In the genomic region with DNA sequence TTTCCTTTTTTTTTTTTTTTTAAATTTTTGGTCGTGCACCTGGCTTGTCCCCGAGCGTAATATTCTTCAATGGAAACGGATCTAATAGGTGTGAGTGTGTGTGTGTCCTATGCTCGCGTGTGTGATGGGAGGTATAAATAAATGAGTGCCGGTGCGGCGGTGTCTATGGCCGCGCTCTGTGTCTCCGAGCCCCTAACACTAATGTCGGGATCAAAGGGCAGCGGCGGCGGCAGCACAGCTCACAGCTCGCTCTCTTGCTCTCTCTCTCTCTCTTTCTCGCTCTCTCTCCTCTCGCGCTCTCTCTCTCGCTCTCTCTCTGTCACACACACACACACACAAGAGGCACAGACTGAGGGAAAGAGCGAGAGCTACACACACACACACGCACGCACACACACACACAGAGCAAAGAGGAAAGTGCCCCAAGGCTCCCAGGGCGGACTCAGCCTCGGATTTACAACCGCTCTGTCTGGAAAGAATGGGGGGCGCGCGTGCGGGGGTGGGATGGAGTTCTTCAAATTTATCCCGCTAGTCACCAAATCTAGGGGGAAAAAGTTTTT, we compare ENCODE assay signal across 9 cellular contexts. TPM values are rescaled to one million over a fixed set of nuclear protein-coding genes. Genes with fewer than 3 reads are reported as not detected.
A peak's percentile ranks its signal among the peaks of the same experiment; 100 is the strongest.
DNase-seq lines count a peak whose midpoint lies in the region; FAIRE-seq and TF ChIP-seq lines count a peak whose summit lies in the region.
"Had no signal": no experiment of that assay in that cellular context is flagged by ENCODE, and none has a peak within 500 bp of the region (broad histone marks: within the 10 kb centered on the region; RNA-seq: fewer than 3 reads in every experiment).

ZNF827 (minus strand) TSS at position 206 of the 560 bp plus-strand sequence. CDS start 416 bp downstream, outside the sequence.

- H3K9ac ChIP-seq in BLaER1 = peak within 1 kb of the TSS; percentile 90

- TF ChIP-seq POLR2A in Raji (IDR thresholded peaks at IDR 0.05; ENCODE audit: insufficient read depth, low read depth, low read length) (peak; percentile 63), testis (IDR thresholded peaks at IDR 0.05) (no peak)

- H3K4me1 Mint-ChIP-seq in activated naive CD4-positive, alpha-beta T cell treated with anti-CD3 and anti-CD28 coated beads for 36 hours (ENCODE audit: low read depth) = peaks cover 40% of the 10 kb centered on the region

- H3K36me3 Mint-ChIP-seq in activated naive CD4-positive, alpha-beta T cell treated with anti-CD3 and anti-CD28 coated beads for 36 hours (ENCODE audit: low read depth) = peaks cover 5% of the 10 kb centered on the region

- H3K9me3 ChIP-seq in BLaER1 (no peaks in the 10 kb centered on the region), testis (no peaks in the 10 kb centered on the region)

- peak within 1 kb of the TSS; percentile 100 for H3K27ac Mint-ChIP-seq in activated naive CD4-positive, alpha-beta T cell treated with anti-CD3 and anti-CD28 coated beads for 36 hours

- H3K4me3 Mint-ChIP-seq in activated naive CD4-positive, alpha-beta T cell treated with anti-CD3 and anti-CD28 coated beads for 36 hours = peak within 1 kb of the TSS; percentile 100

- no peaks in the 10 kb centered on the region for H3K36me3 ChIP-seq in BLaER1
- no peaks in the 10 kb centered on the region for H3K36me3 ChIP-seq in testis (ENCODE audit: low read depth, missing control alignments)

- CTCF ChIA-PET in activated naive CD4-positive, alpha-beta T cell treated with anti-CD3 and anti-CD28 coated beads for 36 hours (lab: Charles Lee) = interaction anchor here (1.3 to 1.4 kb wide), 2 partner anchors 51 to 96 kb away, joined by 3 read pairs; no protein-coding TSS in a partner anchor

- TF ChIP-seq CTCF in HL-60 (IDR thresholded peaks at IDR 0.05; ENCODE audit: insufficient read depth, low read length) (no peak), testis (IDR thresholded peaks at IDR 0.05) (no peak)

- no peaks in the 10 kb centered on the region for H3K27me3 Mint-ChIP-seq in activated naive CD4-positive, alpha-beta T cell treated with anti-CD3 and anti-CD28 coated beads for 36 hours (ENCODE audit: low read depth)

- H3K27me3 ChIP-seq in BLaER1 (no peaks in the 10 kb centered on the region), HL-60 (ENCODE audit: insufficient read depth, poor library complexity, severe bottlenecking) (peaks cover 51% of the 10 kb centered on the region), testis (no peaks in the 10 kb centered on the region)

- intact Hi-C loops in activated naive CD4-positive, alpha-beta T cell treated with anti-CD3 and anti-CD28 coated beads for 36 hours (cut with micrococcal nuclease) = loop anchor here (1.0 to 10.0 kb wide), 13 partner anchors 18 to 1764 kb away; partner anchors contain the start of genes MMAA and OTUD4
- intact Hi-C loops in testis (cut with DNase I; ENCODE audit: low total_unique reads) = no loop called here

- peak within 1 kb of the TSS; percentile 90 for H3K27ac ChIP-seq in BLaER1
- H3K27ac ChIP-seq in HL-60 (replicated peaks) = no peak within 1 kb of the TSS
- peak within 1 kb of the TSS; percentile 90 to 95 for H3K27ac ChIP-seq in testis

- H3K9me3 Mint-ChIP-seq in activated naive CD4-positive, alpha-beta T cell treated with anti-CD3 and anti-CD28 coated beads for 36 hours = no peaks in the 10 kb centered on the region

- H4K20me1 ChIP-seq in BLaER1 = no peaks in the 10 kb centered on the region

- peak; percentile 93 for FAIRE-seq in GM19239 (lab: Jason Lieb, UNC)
- FAIRE-seq: TTC549 had no signal

- H3K4me3 ChIP-seq in BLaER1 (peak within 1 kb of the TSS; percentile 83), HL-60 (replicated peaks; ENCODE audit: insufficient read depth, low read length) (peak within 1 kb of the TSS; percentile 51), testis (peak within 1 kb of the TSS; percentile 73 to 75)

- peaks cover 27% of the 10 kb centered on the region for H3K4me1 ChIP-seq in BLaER1
- H3K4me1 ChIP-seq in testis = peaks cover 6% of the 10 kb centered on the region

- H3K4me2 ChIP-seq in BLaER1 = peak within 1 kb of the TSS; percentile 74

- DNase-seq in GM19239 (ENCODE audit: insufficient read length, low spot score) (peak; percentile 26), HL-60 (ENCODE audit: low read depth in 1 of 2, low spot score in 1 of 2) (peak in 1 of 2 experiments; percentile 45), globus pallidus (ENCODE audit: low spot score) (peak; percentile 76), nucleus accumbens (lab: John Stamatoyannopoulos, UW) (peak in 54 of 56 donors; percentile 3 to 78 (median 49)), testis (peak; percentile 77)
- DNase-seq in activated naive CD4-positive, alpha-beta T cell treated with anti-CD3 and anti-CD28 coated beads for 36 hours = peak; percentile 78

- WGBS in testis, 2 donors = 0 to 2% methylated on average over 32 of the region's 32 CpGs

RNA-seq across cellular contexts. Expression of gene ZNF827, which starts in this region (rescaled TPM):
- total RNA-seq in activated naive CD4-positive, alpha-beta T cell treated with anti-CD3 and anti-CD28 coated beads for 36 hours = 10 to 100 TPM; 15.6 to 17.5 TPM
- total RNA-seq in testis = 10 to 100 TPM; 37.5 to 46.8 TPM
- 13.9 TPM for polyA plus RNA-seq in testis (ENCODE audit: insufficient read depth, low read depth, low replicate concordance)
